8 cellular contexts compared by ENCODE assay signal in genomic region chr15:65638681-65639089, GRCh38. TPM values are rescaled to one million over a fixed set of nuclear protein-coding genes. Genes with fewer than 3 reads are reported as not detected.
A peak's percentile ranks its signal among the peaks of the same experiment; 100 is the strongest.
DNase-seq lines count a peak whose midpoint lies in the region; ATAC-seq and TF ChIP-seq lines count a peak whose summit lies in the region.

No MANE protein-coding gene starts in this region.

- WGBS in liver = 5% methylated on average over 3 of the region's 3 CpGs

- H3K9me3 ChIP-seq in liver (ENCODE audit: control insufficient read depth in 4 of 4, low read length in 3 of 4) = no peaks in the 10 kb centered on the region
- H3K9me3 ChIP-seq in thoracic aorta = no peaks in the 10 kb centered on the region

- H3K27ac ChIP-seq in coronary artery (no peak overlapping the region), liver (ENCODE audit: low read depth in 1 of 2, low read length in 2 of 2) (no peak overlapping the region), thoracic aorta (no peak overlapping the region)

- no peak overlapping the region for H3K9ac ChIP-seq in liver (ENCODE audit: low read depth in 1 of 2, low read length in 2 of 2)

- ATAC-seq in thoracic aorta (ENCODE audit: insufficient number of reproducible peaks, low FRiP score, low read depth) = peak; percentile 87
- ATAC-seq in GM19397 (IDR thresholded peaks at IDR 0.05; ENCODE audit: unreplicated experiment) = no peak

- DNase-seq in AG09319 (ENCODE audit: extremely low read depth, low read depth) (peak; percentile 67), NCI-H1436 (lab: John Stamatoyannopoulos, UW) (peak; percentile 80), SKM-1 treated with dmso at 0.1 percent for 144 hours (lab: John Stamatoyannopoulos, UW; ENCODE audit: unreplicated experiment) (peak; percentile 85), coronary artery (ENCODE audit: low spot score) (no peak), thoracic aorta (ENCODE audit: low spot score) (no peak)

- TF ChIP-seq CTCF in AG09319 (IDR thresholded peaks at IDR 0.05; ENCODE audit: low read depth, low read length) (peak; percentile 86), GM12873 (IDR thresholded peaks at IDR 0.05; ENCODE audit: insufficient read depth, low read depth, low read length, missing control alignments) (peak; percentile 79), coronary artery (IDR thresholded peaks at IDR 0.05) (peak; percentile 53), liver (IDR thresholded peaks at IDR 0.05; ENCODE audit: low read depth, low read length, missing input control) (peak; percentile 76), thoracic aorta (IDR thresholded peaks at IDR 0.05) (peak; percentile 71)

- H3K4me1 ChIP-seq in liver (ENCODE audit: control insufficient read depth in 4 of 4, insufficient read depth in 4 of 4, low read length in 3 of 4) (no peaks in the 10 kb centered on the region), thoracic aorta (ENCODE audit: control insufficient read depth in 1 of 2, low read depth in 2 of 2) (peaks cover 0 to 3% of the 10 kb centered on the region in 2 donors)

- no peaks in the 10 kb centered on the region for H3K36me3 ChIP-seq in liver (ENCODE audit: control insufficient read depth in 4 of 4, insufficient read depth in 3 of 4, low read depth in 1 of 4, low read length in 3 of 4)
- H3K36me3 ChIP-seq in thoracic aorta = no peaks in the 10 kb centered on the region

- H3K4me3 ChIP-seq in coronary artery = peak overlapping the region; percentile 41
- no peak overlapping the region for H3K4me3 ChIP-seq in liver (ENCODE audit: low read depth in 1 of 3, low read length in 3 of 3)
- H3K4me3 ChIP-seq in thoracic aorta = peak overlapping the region; percentile 51

- H3K27me3 ChIP-seq in liver (ENCODE audit: control insufficient read depth in 4 of 4, insufficient read depth in 4 of 4, low read length in 3 of 4) = no peaks in the 10 kb centered on the region
- H3K27me3 ChIP-seq in thoracic aorta (replicated peaks; ENCODE audit: insufficient read depth) = no peaks in the 10 kb centered on the region

- peak; percentile 89 to 93 for TF ChIP-seq RAD21 in liver (IDR thresholded peaks at IDR 0.05)

TF ChIP-seq in liver, 16 proteins besides CTCF, POLR2A, EP300 and RAD21:
- TF ChIP-seq NR2F2 (IDR thresholded peaks at IDR 0.05) = no peak
- TF ChIP-seq, protein P1, sequence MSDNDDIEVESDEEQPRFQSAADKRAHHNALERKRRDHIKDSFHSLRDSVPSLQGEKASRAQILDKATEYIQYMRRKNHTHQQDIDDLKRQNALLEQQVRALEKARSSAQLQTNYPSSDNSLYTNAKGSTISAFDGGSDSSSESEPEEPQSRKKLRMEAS (IDR thresholded peaks at IDR 0.05) = no peak
- TF ChIP-seq EGR1 (IDR thresholded peaks at IDR 0.05; ENCODE audit: low read depth in 2 of 2) = no peak
- no peak for TF ChIP-seq TAF1 (conservative IDR thresholded peaks at IDR 0.05)
- TF ChIP-seq, protein P2, sequence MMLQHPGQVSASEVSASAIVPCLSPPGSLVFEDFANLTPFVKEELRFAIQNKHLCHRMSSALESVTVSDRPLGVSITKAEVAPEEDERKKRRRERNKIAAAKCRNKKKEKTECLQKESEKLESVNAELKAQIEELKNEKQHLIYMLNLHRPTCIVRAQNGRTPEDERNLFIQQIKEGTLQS (IDR thresholded peaks at IDR 0.05) = no peak
- TF ChIP-seq, protein P3, sequence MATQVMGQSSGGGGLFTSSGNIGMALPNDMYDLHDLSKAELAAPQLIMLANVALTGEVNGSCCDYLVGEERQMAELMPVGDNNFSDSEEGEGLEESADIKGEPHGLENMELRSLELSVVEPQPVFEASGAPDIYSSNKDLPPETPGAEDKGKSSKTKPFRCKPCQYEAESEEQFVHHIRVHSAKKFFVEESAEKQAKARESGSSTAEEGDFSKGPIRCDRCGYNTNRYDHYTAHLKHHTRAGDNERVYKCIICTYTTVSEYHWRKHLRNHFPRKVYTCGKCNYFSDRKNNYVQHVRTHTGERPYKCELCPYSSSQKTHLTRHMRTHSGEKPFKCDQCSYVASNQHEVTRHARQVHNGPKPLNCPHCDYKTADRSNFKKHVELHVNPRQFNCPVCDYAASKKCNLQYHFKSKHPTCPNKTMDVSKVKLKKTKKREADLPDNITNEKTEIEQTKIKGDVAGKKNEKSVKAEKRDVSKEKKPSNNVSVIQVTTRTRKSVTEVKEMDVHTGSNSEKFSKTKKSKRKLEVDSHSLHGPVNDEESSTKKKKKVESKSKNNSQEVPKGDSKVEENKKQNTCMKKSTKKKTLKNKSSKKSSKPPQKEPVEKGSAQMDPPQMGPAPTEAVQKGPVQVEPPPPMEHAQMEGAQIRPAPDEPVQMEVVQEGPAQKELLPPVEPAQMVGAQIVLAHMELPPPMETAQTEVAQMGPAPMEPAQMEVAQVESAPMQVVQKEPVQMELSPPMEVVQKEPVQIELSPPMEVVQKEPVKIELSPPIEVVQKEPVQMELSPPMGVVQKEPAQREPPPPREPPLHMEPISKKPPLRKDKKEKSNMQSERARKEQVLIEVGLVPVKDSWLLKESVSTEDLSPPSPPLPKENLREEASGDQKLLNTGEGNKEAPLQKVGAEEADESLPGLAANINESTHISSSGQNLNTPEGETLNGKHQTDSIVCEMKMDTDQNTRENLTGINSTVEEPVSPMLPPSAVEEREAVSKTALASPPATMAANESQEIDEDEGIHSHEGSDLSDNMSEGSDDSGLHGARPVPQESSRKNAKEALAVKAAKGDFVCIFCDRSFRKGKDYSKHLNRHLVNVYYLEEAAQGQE (IDR thresholded peaks at IDR 0.05) = no peak
- TF ChIP-seq HNF4G (IDR thresholded peaks at IDR 0.05) = no peak
- no peak for TF ChIP-seq GABPA (IDR thresholded peaks at IDR 0.05 in 1 of 2, conservative IDR thresholded peaks at IDR 0.05 in 1 of 2)
- no peak for TF ChIP-seq FOXA2 (IDR thresholded peaks at IDR 0.05)
- no peak for TF ChIP-seq RXRA (IDR thresholded peaks at IDR 0.05)
- TF ChIP-seq HNF4A (conservative IDR thresholded peaks at IDR 0.05) = no peak
- no peak for TF ChIP-seq YY1 (IDR thresholded peaks at IDR 0.05)
- TF ChIP-seq FOXA1 (IDR thresholded peaks at IDR 0.05) = no peak
- TF ChIP-seq SP1 (IDR thresholded peaks at IDR 0.05) = no peak
- no peak for TF ChIP-seq ZBTB33 (IDR thresholded peaks at IDR 0.05)
- no peak for TF ChIP-seq JUND (IDR thresholded peaks at IDR 0.05)

RNA-seq across cellular contexts. Expression of gene SLC24A1, which starts 16.9 kb away (rescaled TPM):
- total RNA-seq in liver (1 to 10 TPM; 1.8 to 2.6 TPM), thoracic aorta (1 to 10 TPM; 6.1 to 7.3 TPM)
- 1 to 10 TPM; 1.8 to 3.3 TPM for polyA plus RNA-seq in liver

RNA-seq across cellular contexts. Expression of gene INTS14, which starts 27.8 kb away (rescaled TPM):
- total RNA-seq in liver (10 to 100 TPM; 16.8 to 26.4 TPM), thoracic aorta (10 to 100 TPM; 36.8 to 39.7 TPM)
- polyA plus RNA-seq in liver = 10 to 100 TPM; 12.0 to 15.2 TPM

Comparison
In these comparisons a context has a peak if more than half of its experiments do, and no peak if none do; other contexts are left out.
1. DNase-seq: peak in AG09319 (single experiment), NCI-H1436 (single experiment) and SKM-1 treated with dmso at 0.1 percent for 144 hours (single experiment); none in coronary artery (single experiment) and thoracic aorta (single experiment).
2. H3K4me3 ChIP-seq: peak in coronary artery (single experiment) and thoracic aorta (single experiment); none in liver (0 of 3).
3. Peak in every context shown above with its lines, with median percentiles within 50 percentile points of each other: CTCF ChIP-seq.